22 cellular contexts compared by ENCODE assay signal in the genomic region with DNA sequence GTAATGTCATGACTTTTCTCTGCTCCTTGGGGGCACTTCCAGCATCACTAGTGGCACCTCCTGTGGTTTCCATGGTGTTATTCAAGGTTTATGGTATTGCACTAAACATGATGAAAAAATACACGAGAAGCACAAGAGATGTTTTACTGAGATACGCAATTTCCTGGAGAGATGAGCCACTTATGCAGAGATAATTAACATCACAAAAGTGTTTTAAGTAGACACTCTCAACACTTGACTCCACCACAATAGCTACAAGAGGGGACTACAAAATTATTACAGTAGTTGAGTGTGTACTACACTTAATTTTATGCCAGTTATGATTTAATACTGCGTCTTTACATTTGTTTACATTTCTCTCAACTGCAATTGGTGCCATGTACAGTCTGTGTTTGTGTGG.
"Had no signal": no experiment of that assay in that cellular context is flagged by ENCODE, and none has a peak within 500 bp of the region (broad histone marks: within the 10 kb centered on the region; RNA-seq: fewer than 3 reads in every experiment).

No MANE protein-coding gene starts in this region.

- H3K9me3 ChIP-seq: gastroesophageal sphincter, heart left ventricle, transverse colon, uterus had no signal

- DNase-seq: activated CD4-positive, alpha-beta T cell treated with anti-CD3 and anti-CD28 coated beads for 1 hour; activated CD4-positive, alpha-beta T cell treated with anti-CD3 and anti-CD28 coated beads, Interleukin-2, amount 50 U/mL, for 1 hour; activated CD8-positive, alpha-beta T cell treated with anti-CD3 and anti-CD28 coated beads, Interleukin-2, amount 10 ng/mL, durations not matched to agents 7 days and 5 days; activated gamma-delta T cell; activated naive CD4-positive, alpha-beta T cell treated with anti-CD3 and anti-CD28 coated beads, Interleukin-2, amount 50 U/mL, for 16 hours; activated naive CD8-positive, alpha-beta T cell treated with anti-CD3 and anti-CD28 coated beads, Interleukin-2, amount 50 U/mL, for 24 hours; cerebellar nuclear complex; endodermal cell; heart left ventricle; islet precursor cell; left cardiac atrium; midbrain; natural killer cell; retina; stimulated activated CD4-positive, alpha-beta T cell treated with anti-CD3 and anti-CD28 coated beads, Interleukin-2, amount 100 ng/mL, for 48 hours; stimulated activated CD8-positive, alpha-beta memory T cell treated with anti-CD3 and anti-CD28 coated beads, Interleukin-4, amount 100 ng/mL, for 48 hours; stimulated activated naive B cell treated with anti-CD40 and anti-IgM and Interleukin-4, amounts not matched to agents 10 μg/mL and 1 μg/mL and 100 μg/mL, for 72 hours; transverse colon; uterus; WERI-Rb-1 had no signal

- H3K36me3 ChIP-seq: gastroesophageal sphincter, heart left ventricle, transverse colon, uterus, WERI-Rb-1 had no signal

- H3K27ac ChIP-seq: coronary artery, gastroesophageal sphincter, heart left ventricle, transverse colon, uterus, WERI-Rb-1 had no signal

- H3K4me3 ChIP-seq: coronary artery, gastroesophageal sphincter, heart left ventricle, transverse colon, uterus had no signal
